ENCODE assay signal across 8 cellular contexts in the genomic region with DNA sequence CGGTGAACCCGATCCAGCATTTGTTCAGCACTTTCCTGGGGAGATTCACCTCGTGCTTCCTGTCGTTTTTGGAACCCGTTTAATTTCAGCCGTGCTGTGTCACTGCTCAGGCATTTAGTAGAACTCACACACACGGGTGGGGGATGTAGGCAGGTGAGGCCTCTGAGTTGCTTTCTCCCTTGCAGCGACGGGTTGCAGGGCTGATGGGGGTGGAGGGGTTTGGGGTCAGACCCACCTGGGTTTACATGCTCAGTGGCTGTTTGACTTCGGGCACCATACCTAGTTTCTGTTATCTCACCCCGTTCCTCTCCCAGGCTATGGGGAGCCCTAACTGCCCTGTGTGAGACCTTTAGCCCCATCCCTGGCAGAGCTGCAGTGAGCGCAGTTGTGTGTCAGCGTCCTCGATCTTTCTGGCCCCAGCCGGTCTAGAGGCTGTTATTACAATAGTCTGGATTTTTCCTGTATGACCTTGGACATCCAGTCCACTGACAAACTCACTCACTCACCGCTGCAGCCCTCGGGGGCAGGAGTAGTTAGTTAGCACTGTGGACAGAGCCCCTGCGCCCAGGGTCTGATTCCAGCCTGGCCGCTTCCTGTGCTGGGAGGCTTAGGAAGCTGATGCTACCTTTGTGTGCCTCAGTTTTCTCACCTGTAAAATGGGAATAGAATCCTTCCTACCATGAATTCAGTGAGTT. TPM values are rescaled to one million over a fixed set of nuclear protein-coding genes. Genes with fewer than 3 reads are reported as not detected.
DNase-seq lines count a peak whose midpoint lies in the region; ATAC-seq and TF ChIP-seq lines count a peak whose summit lies in the region.

No MANE protein-coding gene starts in this region.

- no peaks in the 10 kb centered on the region; the same call in 1 of the 2 replicates for H3K9me3 ChIP-seq in SJSA1 (replicated peaks)

- no peaks in the 10 kb centered on the region for H3K27me3 ChIP-seq in SJSA1 (replicated peaks)

- H3K27me3 Mint-ChIP-seq in progenitor cell of endocrine pancreas, result no peaks in the 10 kb centered on the region
- peaks cover 10% of the 10 kb centered on the region for H3K27me3 Mint-ChIP-seq in activated T-cell treated with anti-CD3 and anti-CD28 coated beads, Interleukin-2, amount 50 U/mL, for 4 hours (ENCODE audit: low read depth)

- DNase-seq in ELR (ENCODE audit: low read depth) (peak; percentile 56), SJSA1 (ENCODE audit: low read depth in 1 of 2, low spot score in 2 of 2) (peak; percentile 42 to 58), glomerular visceral epithelial cell (ENCODE audit: extremely low spot score) (peak; percentile 61), progenitor cell of endocrine pancreas (ENCODE audit: low spot score, unreplicated experiment) (no peak), NCI-H2227 treated with DMSO at 0.1 percent for 48 hours (lab: John Stamatoyannopoulos, UW) (no peak), RPMI8226 (no peak)
- DNase-seq in activated T-cell treated with anti-CD3 and anti-CD28 coated beads, Interleukin-2, amount 50 U/mL, for 4 hours, result no peak

- peaks cover 45% of the 10 kb centered on the region for H3K4me1 ChIP-seq in SJSA1 (replicated peaks)

- H3K4me3 ChIP-seq in SJSA1, result peak overlapping the region; percentile 84; the same call in 1 of the 2 replicates

- peak overlapping the region; percentile 21 for H3K27ac ChIP-seq in SJSA1

- peaks cover 4% of the 10 kb centered on the region; the same call in 1 of the 2 replicates for H3K36me3 ChIP-seq in SJSA1

- H3K4me3 Mint-ChIP-seq in progenitor cell of endocrine pancreas (ENCODE audit: low read depth), result peak overlapping the region; percentile 88
- H3K4me3 Mint-ChIP-seq in activated T-cell treated with anti-CD3 and anti-CD28 coated beads, Interleukin-2, amount 50 U/mL, for 4 hours, result no peak overlapping the region

- H3K9me3 Mint-ChIP-seq in progenitor cell of endocrine pancreas (ENCODE audit: low read depth), result no peaks in the 10 kb centered on the region
- no peaks in the 10 kb centered on the region for H3K9me3 Mint-ChIP-seq in activated T-cell treated with anti-CD3 and anti-CD28 coated beads, Interleukin-2, amount 50 U/mL, for 4 hours

- peaks cover 2% of the 10 kb centered on the region for H3K36me3 Mint-ChIP-seq in progenitor cell of endocrine pancreas (ENCODE audit: insufficient read depth)
- no peaks in the 10 kb centered on the region for H3K36me3 Mint-ChIP-seq in activated T-cell treated with anti-CD3 and anti-CD28 coated beads, Interleukin-2, amount 50 U/mL, for 4 hours (ENCODE audit: insufficient read depth)

- no peak for TF ChIP-seq CTCF in progenitor cell of endocrine pancreas (IDR thresholded peaks at IDR 0.05; ENCODE audit: unreplicated experiment)

- H3K27ac Mint-ChIP-seq in progenitor cell of endocrine pancreas, result peak overlapping the region; percentile 96

- no peak for ATAC-seq in HG02884 (IDR thresholded peaks at IDR 0.05; ENCODE audit: unreplicated experiment)
- no peak for ATAC-seq in activated T-cell treated with anti-CD3 and anti-CD28 coated beads, Interleukin-2, amount 50 U/mL, for 4 hours

- peaks cover 29% of the 10 kb centered on the region for H3K4me1 Mint-ChIP-seq in progenitor cell of endocrine pancreas (ENCODE audit: low read depth)
- peaks cover 12% of the 10 kb centered on the region for H3K4me1 Mint-ChIP-seq in activated T-cell treated with anti-CD3 and anti-CD28 coated beads, Interleukin-2, amount 50 U/mL, for 4 hours (ENCODE audit: low read depth)

RNA-seq across cellular contexts. Expression of gene LRP5, which starts 2.6 kb away (rescaled TPM):
- total RNA-seq in SJSA1 (2014; rRNA removed; shearing (Covaris generic)), result 25.8 and 32.2 TPM in 2 replicates
- 114 and 115 TPM in 2 replicates for total RNA-seq in progenitor cell of endocrine pancreas
- 1 to 10 TPM; 7.7 to 8.5 (median 7.9) TPM for total RNA-seq in activated T-cell treated with anti-CD3 and anti-CD28 coated beads, Interleukin-2, amount 50 U/mL, for 4 hours

RNA-seq across cellular contexts. Expression of gene C11orf24, which starts 43.3 kb away (rescaled TPM):
- total RNA-seq in SJSA1 (2014; rRNA removed; shearing (Covaris generic)), result 74.3 and 81.7 TPM in 2 replicates
- 35.1 and 35.3 TPM in 2 replicates for total RNA-seq in progenitor cell of endocrine pancreas
- total RNA-seq in activated T-cell treated with anti-CD3 and anti-CD28 coated beads, Interleukin-2, amount 50 U/mL, for 4 hours, result 10 to 100 TPM; 46.8 to 49.2 (median 47.3) TPM

Comparison
In these comparisons a context has a peak if more than half of its experiments do, and no peak if none do; other contexts are left out.
1. DNase-seq: peak in ELR (single experiment), SJSA1 (2 of 2) and glomerular visceral epithelial cell (single experiment); none in progenitor cell of endocrine pancreas (single experiment), NCI-H2227 treated with DMSO at 0.1 percent for 48 hours (single experiment), RPMI8226 (single experiment) and activated T-cell treated with anti-CD3 and anti-CD28 coated beads, Interleukin-2, amount 50 U/mL, for 4 hours (single experiment).